In the genomic region with DNA sequence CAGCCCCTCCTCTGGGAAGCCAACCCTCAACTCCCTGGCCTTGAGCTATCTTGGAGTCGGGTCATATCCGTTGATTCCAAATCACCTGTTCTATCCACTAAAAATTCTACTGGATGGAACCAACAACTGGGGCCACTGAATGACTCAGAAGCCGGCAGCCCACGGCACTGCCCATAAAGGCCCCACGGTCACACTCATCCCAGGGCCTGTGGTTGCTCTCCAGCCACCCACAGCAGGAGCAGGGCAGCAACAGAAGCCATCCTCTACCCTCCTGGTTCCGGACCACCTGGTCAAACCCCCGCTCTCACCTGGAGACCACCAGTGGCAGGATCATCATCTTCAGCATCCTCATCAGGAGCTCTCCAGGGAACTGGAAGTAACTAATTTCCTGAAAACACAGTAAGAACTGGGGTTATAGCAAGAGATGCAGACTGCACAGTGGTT, we compare ENCODE assay signal across 2 cellular contexts.
TF ChIP-seq lines count a peak whose summit lies in the region.

No MANE protein-coding gene starts in this region.

TF ChIP-seq in IMR-90, 13 proteins besides CTCF, POLR2A, EP300 and RAD21:
- TF ChIP-seq FOS (IDR thresholded peaks at IDR 0.05; ENCODE audit: low read depth, low read length) (no peak), NFE2L2 (IDR thresholded peaks at IDR 0.05; ENCODE audit: low read depth, low read length) (no peak), MXI1 (IDR thresholded peaks at IDR 0.05; ENCODE audit: borderline replicate concordance, low read depth, low read length) (no peak), CHD1 (IDR thresholded peaks at IDR 0.05; ENCODE audit: low read depth, low read length) (no peak), RCOR1 (IDR thresholded peaks at IDR 0.05; ENCODE audit: insufficient replicate concordance, low read length) (no peak), CEBPB (IDR thresholded peaks at IDR 0.05; ENCODE audit: low read depth, low read length) (no peak), MAZ (IDR thresholded peaks at IDR 0.05; ENCODE audit: borderline replicate concordance, low read depth, low read length) (no peak), RFX5 (IDR thresholded peaks at IDR 0.05; ENCODE audit: low read depth, low read length) (no peak)
- TF ChIP-seq, protein P1, sequence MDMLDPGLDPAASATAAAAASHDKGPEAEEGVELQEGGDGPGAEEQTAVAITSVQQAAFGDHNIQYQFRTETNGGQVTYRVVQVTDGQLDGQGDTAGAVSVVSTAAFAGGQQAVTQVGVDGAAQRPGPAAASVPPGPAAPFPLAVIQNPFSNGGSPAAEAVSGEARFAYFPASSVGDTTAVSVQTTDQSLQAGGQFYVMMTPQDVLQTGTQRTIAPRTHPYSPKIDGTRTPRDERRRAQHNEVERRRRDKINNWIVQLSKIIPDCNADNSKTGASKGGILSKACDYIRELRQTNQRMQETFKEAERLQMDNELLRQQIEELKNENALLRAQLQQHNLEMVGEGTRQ (IDR thresholded peaks at IDR 0.05; ENCODE audit: low read depth, low read length): no peak

TF ChIP-seq in K562, 482 proteins besides CTCF, POLR2A, EP300 and RAD21:
- TF ChIP-seq MTA1 (IDR thresholded peaks at IDR 0.05; ENCODE audit: borderline replicate concordance): no peak
- no peak for TF ChIP-seq E2F1 (CRISPR knock-in tag; IDR thresholded peaks at IDR 0.05)
- peak; percentile 1; the same call in 1 of the 2 replicates for TF ChIP-seq HDAC2 (IDR thresholded peaks at IDR 0.05)
- TF ChIP-seq ADNP (tag; IDR thresholded peaks at IDR 0.05): peak; percentile 14; the same call in 1 of the 2 replicates
- no peak for TF ChIP-seq FIP1L1 (IDR thresholded peaks at IDR 0.05; ENCODE audit: low read depth, low read length, poor library complexity, severe bottlenecking)
- no peak for TF ChIP-seq ZFP36 (IDR thresholded peaks at IDR 0.05; ENCODE audit: low read depth, low read length, partially characterized antibody)
